1 cellular context compared by ENCODE assay signal in the genomic region with DNA sequence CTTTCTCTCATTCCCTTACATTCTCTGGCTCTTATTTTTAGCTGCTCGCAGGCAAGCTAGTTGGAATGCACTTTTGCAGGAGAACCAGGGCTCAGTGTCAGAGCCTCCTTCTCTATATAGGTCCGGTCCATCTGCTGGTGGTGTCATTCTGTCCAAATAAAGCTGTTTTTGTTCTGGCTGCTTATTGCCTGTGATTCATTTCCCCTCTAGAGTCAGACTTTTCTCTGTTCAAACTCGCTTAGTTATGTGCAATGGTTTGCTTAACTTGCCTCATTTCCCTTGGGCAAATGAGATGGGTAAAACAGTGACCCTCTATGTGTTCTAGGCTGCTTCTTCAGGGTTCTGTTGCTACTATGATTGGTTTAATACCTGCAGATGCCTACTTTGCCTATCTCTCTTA.
TF ChIP-seq lines count a peak whose summit lies in the region.

No MANE protein-coding gene starts in this region.

TF ChIP-seq in HEK293, 187 proteins besides CTCF, POLR2A, EP300 and RAD21:
- TF ChIP-seq PRDM1 (tag by site-specific recombination; IDR thresholded peaks at IDR 0.05) (peak; percentile 27; the same call in 1 of the 2 replicates), ZNF558 (tag by site-specific recombination; IDR thresholded peaks at IDR 0.05) (no peak), EGR2 (tag by site-specific recombination; IDR thresholded peaks at IDR 0.05; ENCODE audit: low read depth) (no peak), ZNF248 (tag by site-specific recombination; IDR thresholded peaks at IDR 0.05) (no peak), ZNF677 (tag by site-specific recombination; IDR thresholded peaks at IDR 0.05) (no peak), ZNF629 (tag by site-specific recombination; IDR thresholded peaks at IDR 0.05) (no peak)
- TF ChIP-seq, protein P1, sequence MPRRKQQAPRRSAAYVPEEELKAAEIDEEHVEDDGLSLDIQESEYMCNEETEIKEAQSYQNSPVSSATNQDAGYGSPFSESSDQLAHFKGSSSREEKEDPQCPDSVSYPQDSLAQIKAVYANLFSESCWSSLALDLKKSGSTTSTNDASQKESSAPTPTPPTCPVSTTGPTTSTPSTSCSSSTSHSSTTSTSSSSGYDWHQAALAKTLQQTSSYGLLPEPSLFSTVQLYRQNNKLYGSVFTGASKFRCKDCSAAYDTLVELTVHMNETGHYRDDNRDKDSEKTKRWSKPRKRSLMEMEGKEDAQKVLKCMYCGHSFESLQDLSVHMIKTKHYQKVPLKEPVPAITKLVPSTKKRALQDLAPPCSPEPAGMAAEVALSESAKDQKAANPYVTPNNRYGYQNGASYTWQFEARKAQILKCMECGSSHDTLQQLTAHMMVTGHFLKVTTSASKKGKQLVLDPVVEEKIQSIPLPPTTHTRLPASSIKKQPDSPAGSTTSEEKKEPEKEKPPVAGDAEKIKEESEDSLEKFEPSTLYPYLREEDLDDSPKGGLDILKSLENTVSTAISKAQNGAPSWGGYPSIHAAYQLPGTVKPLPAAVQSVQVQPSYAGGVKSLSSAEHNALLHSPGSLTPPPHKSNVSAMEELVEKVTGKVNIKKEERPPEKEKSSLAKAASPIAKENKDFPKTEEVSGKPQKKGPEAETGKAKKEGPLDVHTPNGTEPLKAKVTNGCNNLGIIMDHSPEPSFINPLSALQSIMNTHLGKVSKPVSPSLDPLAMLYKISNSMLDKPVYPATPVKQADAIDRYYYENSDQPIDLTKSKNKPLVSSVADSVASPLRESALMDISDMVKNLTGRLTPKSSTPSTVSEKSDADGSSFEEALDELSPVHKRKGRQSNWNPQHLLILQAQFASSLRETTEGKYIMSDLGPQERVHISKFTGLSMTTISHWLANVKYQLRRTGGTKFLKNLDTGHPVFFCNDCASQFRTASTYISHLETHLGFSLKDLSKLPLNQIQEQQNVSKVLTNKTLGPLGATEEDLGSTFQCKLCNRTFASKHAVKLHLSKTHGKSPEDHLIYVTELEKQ (tag by site-specific recombination; IDR thresholded peaks at IDR 0.05; ENCODE audit: borderline replicate concordance) = no peak
- TF ChIP-seq, protein P2, sequence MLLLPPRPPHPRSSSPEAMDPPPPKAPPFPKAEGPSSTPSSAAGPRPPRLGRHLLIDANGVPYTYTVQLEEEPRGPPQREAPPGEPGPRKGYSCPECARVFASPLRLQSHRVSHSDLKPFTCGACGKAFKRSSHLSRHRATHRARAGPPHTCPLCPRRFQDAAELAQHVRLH (tag by site-specific recombination; IDR thresholded peaks at IDR 0.05) = no peak
